21 cellular contexts compared by ENCODE assay signal in the genomic region with DNA sequence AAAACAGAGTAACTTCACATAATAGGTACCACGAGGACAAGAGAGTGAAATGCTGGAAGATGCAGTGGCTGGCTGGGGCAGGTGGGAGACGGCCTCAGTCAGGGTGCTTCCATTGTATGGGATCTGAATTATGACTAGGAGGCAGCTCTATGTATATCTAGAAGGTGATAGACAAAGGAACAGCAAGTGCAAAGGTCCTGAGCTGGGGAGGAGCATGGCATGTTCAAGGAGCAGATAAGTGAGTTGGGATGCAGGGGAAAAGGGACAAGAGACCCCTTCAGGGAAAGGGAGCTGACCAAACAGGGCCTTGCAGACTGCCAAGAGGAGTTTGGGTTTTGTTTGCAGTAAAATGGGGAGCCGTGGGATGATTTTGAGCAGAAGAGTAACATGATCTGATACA. TPM values are rescaled to one million over a fixed set of nuclear protein-coding genes. Genes with fewer than 3 reads are reported as not detected.
A peak's percentile ranks its signal among the peaks of the same experiment; 100 is the strongest.
DNase-seq lines count a peak whose midpoint lies in the region; ATAC-seq, FAIRE-seq and TF ChIP-seq lines count a peak whose summit lies in the region.
"Had no signal": no experiment of that assay in that cellular context is flagged by ENCODE, and none has a peak within 500 bp of the region (broad histone marks: within the 10 kb centered on the region; RNA-seq: fewer than 3 reads in every experiment).

No MANE protein-coding gene starts in this region.

- H4K20me1 ChIP-seq in HepG2 (ENCODE audit: insufficient read depth, low read length), result no peaks in the 10 kb centered on the region

- H3K9me3 ChIP-seq in HepG2 (ENCODE audit: low read length) (no peaks in the 10 kb centered on the region; the same call in 1 of the 2 replicates), right lobe of liver (no peaks in the 10 kb centered on the region), esophagus (ENCODE audit: control insufficient read depth in 2 of 2, insufficient read depth in 1 of 2, low read depth in 1 of 2, low read length in 1 of 2) (no peaks in the 10 kb centered on the region), lower lobe of right lung (no peaks in the 10 kb centered on the region), spleen (no peaks in the 10 kb centered on the region)
- H3K9me3 ChIP-seq: left lung had no signal

- H3K27me3 ChIP-seq in HepG2 (ENCODE audit: control insufficient read depth in 1 of 2, insufficient read depth in 2 of 2, low read length in 2 of 2), result no peaks in the 10 kb centered on the region; a peak in 1 of 5 replicates
- H3K27me3 ChIP-seq in right lobe of liver, result no peaks in the 10 kb centered on the region
- H3K27me3 ChIP-seq in esophagus (ENCODE audit: control insufficient read depth in 1 of 2, insufficient read depth in 2 of 2, low read length in 2 of 2), result no peaks in the 10 kb centered on the region
- no peaks in the 10 kb centered on the region for H3K27me3 ChIP-seq in lower lobe of right lung (ENCODE audit: low read depth)
- H3K27me3 ChIP-seq in spleen (replicated peaks in 1 of 7), result no peaks in the 10 kb centered on the region
- H3K27me3 ChIP-seq: left lung had no signal

- peak overlapping the region; percentile 87 for H3K27ac Mint-ChIP-seq in activated CD4-positive, alpha-beta memory T cell treated with anti-CD3 and anti-CD28 coated beads, Interleukin-2, amount 10 ng/mL, durations not matched to agents 7 days and 5 days

- WGBS in HepG2 (ENCODE audit: low lambda C conversion rate), result 33% methylated on average over 3 of the region's 3 CpGs
- 87% methylated on average over 3 of the region's 3 CpGs for WGBS in right lobe of liver (ENCODE audit: insufficient coverage, low coverage, low lambda C conversion rate, missing lambda C conversion rate)
- 82 to 86% methylated on average over 3 of the region's 3 CpGs for WGBS in esophagus, 2 donors
- 86 to 94% (median 92%) methylated on average over 3 of the region's 3 CpGs for WGBS in spleen, 5 donors

- no peak for TF ChIP-seq RAD21 in HepG2 (CRISPR knock-in tag; IDR thresholded peaks at IDR 0.05)

- H3K27me3 Mint-ChIP-seq in activated CD4-positive, alpha-beta memory T cell treated with anti-CD3 and anti-CD28 coated beads, Interleukin-2, amount 10 ng/mL, durations not matched to agents 7 days and 5 days, result no peaks in the 10 kb centered on the region

- H3K36me3 Mint-ChIP-seq in activated CD4-positive, alpha-beta memory T cell treated with anti-CD3 and anti-CD28 coated beads, Interleukin-2, amount 10 ng/mL, durations not matched to agents 7 days and 5 days (ENCODE audit: low read depth), result no peaks in the 10 kb centered on the region
- H3K36me3 Mint-ChIP-seq: CD4-positive, alpha-beta memory T cell had no signal

- H3K79me2 ChIP-seq in HepG2 (ENCODE audit: insufficient read depth, low read length), result no peaks in the 10 kb centered on the region

- no peak overlapping the region for H2AFZ ChIP-seq in HepG2 (ENCODE audit: low read length)

- intact Hi-C loops in HepG2 (cut with micrococcal nuclease; ENCODE audit: unreplicated experiment), result no loop called here
- intact Hi-C loops in right lobe of liver (cut with DNase I), result no loop called here
- intact Hi-C loops in lower lobe of right lung (cut with DNase I), result no loop called here
- intact Hi-C loops in spleen (cut with DNase I; ENCODE audit: low total_unique reads), result no loop called here

- H3K4me1 ChIP-seq in HepG2 (ENCODE audit: insufficient read depth, low read length) (peaks cover 29% of the 10 kb centered on the region), right lobe of liver (no peaks in the 10 kb centered on the region), esophagus (ENCODE audit: control insufficient read depth in 2 of 2, insufficient read depth in 2 of 2, low read length in 1 of 2) (no peaks in the 10 kb centered on the region), lower lobe of right lung (peaks cover 4% of the 10 kb centered on the region), spleen (peaks cover 5 to 61% (median 40%) of the 10 kb centered on the region in 6 donors)

- H3K4me1 Mint-ChIP-seq in activated CD4-positive, alpha-beta memory T cell treated with anti-CD3 and anti-CD28 coated beads, Interleukin-2, amount 10 ng/mL, durations not matched to agents 7 days and 5 days, result peaks cover 56% of the 10 kb centered on the region
- H3K4me1 Mint-ChIP-seq: neural crest cell had no signal

- TF ChIP-seq EP300 in HepG2 (IDR thresholded peaks at IDR 0.05; ENCODE audit: low read depth in 2 of 2, low read length in 2 of 2), result no peak
- no peak for TF ChIP-seq EP300 in HepG2 (CRISPR knock-in tag; IDR thresholded peaks at IDR 0.05; ENCODE audit: borderline replicate concordance)

- CTCF ChIA-PET in HepG2 (lab: Yijun Ruan, JAX; ENCODE audit: low intra/inter-chr PET ratio, low total read pairs), result no interaction called here
- CTCF ChIA-PET in activated CD4-positive, alpha-beta memory T cell treated with anti-CD3 and anti-CD28 coated beads, Interleukin-2, amount 10 ng/mL, durations not matched to agents 7 days and 5 days (lab: Charles Lee), result no interaction called here

- in situ Hi-C loops in HepG2 (cut with HindIII; ENCODE audit: extremely low pct_ligation_motif_present, low pct_unique_long_range_greater_than_20kb), result no loop called here

- no peak overlapping the region for H3K9ac ChIP-seq in HepG2 (ENCODE audit: insufficient read depth, low read depth, low read length)

- H3K9me3 Mint-ChIP-seq in activated CD4-positive, alpha-beta memory T cell treated with anti-CD3 and anti-CD28 coated beads, Interleukin-2, amount 10 ng/mL, durations not matched to agents 7 days and 5 days, result no peaks in the 10 kb centered on the region
- H3K9me3 Mint-ChIP-seq: CD4-positive, alpha-beta memory T cell; neural crest cell had no signal

- TF ChIP-seq CTCF in HepG2 (CRISPR knock-in tag; IDR thresholded peaks at IDR 0.05) (no peak), right lobe of liver (IDR thresholded peaks at IDR 0.05) (no peak), lower lobe of right lung (IDR thresholded peaks at IDR 0.05) (no peak), spleen (IDR thresholded peaks at IDR 0.05 in 8 of 11, conservative IDR thresholded peaks at IDR 0.05 in 3 of 11) (no peak)

- H3K4me2 ChIP-seq in HepG2 (ENCODE audit: low read depth, low read length), result no peak overlapping the region

- H3K27ac ChIP-seq in HepG2 (ENCODE audit: extremely low read length, insufficient read depth, low read length) (no peak overlapping the region), right lobe of liver (no peak overlapping the region), esophagus (ENCODE audit: low read depth in 2 of 2, low read length in 1 of 2) (peak overlapping the region; percentile 79 to 97), lower lobe of right lung (no peak overlapping the region), spleen (peak overlapping the region in 1 of 8 donors; percentile 26)
- H3K27ac ChIP-seq: left lung had no signal

- ATAC-seq in HepG2 (no peak), right lobe of liver (no peak), lower lobe of right lung (no peak)
- ATAC-seq: left lung had no signal

- FAIRE-seq in HepG2 (lab: Jason Lieb, UNC), result no peak
- no peak for FAIRE-seq in RCC 7860 (lab: Jason Lieb, UNC)

- H3K36me3 ChIP-seq in HepG2 (replicated peaks in 1 of 2; ENCODE audit: control insufficient read depth in 1 of 2, insufficient read depth in 2 of 2, low read length in 2 of 2) (no peaks in the 10 kb centered on the region), right lobe of liver (no peaks in the 10 kb centered on the region), esophagus (ENCODE audit: control insufficient read depth in 2 of 2, insufficient read depth in 2 of 2, low read length in 1 of 2) (no peaks in the 10 kb centered on the region), lower lobe of right lung (no peaks in the 10 kb centered on the region), spleen (no peaks in the 10 kb centered on the region)
- H3K36me3 ChIP-seq: left lung had no signal

- TF ChIP-seq POLR2A in HepG2 (IDR thresholded peaks at IDR 0.05; ENCODE audit: insufficient read depth in 1 of 2, low read depth in 2 of 2, low read length in 2 of 2), result no peak
- TF ChIP-seq POLR2A in right lobe of liver (IDR thresholded peaks at IDR 0.05), result no peak
- no peak for TF ChIP-seq POLR2A in spleen (IDR thresholded peaks at IDR 0.05)

- no peak overlapping the region for H3K4me3 Mint-ChIP-seq in activated CD4-positive, alpha-beta memory T cell treated with anti-CD3 and anti-CD28 coated beads, Interleukin-2, amount 10 ng/mL, durations not matched to agents 7 days and 5 days
- H3K4me3 Mint-ChIP-seq: neural crest cell had no signal

- H3K4me3 ChIP-seq in HepG2 (replicated peaks in 1 of 3; ENCODE audit: insufficient read depth in 1 of 3, low read depth in 2 of 3, low read length in 3 of 3), result no peak overlapping the region
- no peak overlapping the region for H3K4me3 ChIP-seq in right lobe of liver
- no peak overlapping the region for H3K4me3 ChIP-seq in esophagus (ENCODE audit: low read depth in 1 of 2, low read length in 2 of 2)
- no peak overlapping the region for H3K4me3 ChIP-seq in lower lobe of right lung
- no peak overlapping the region for H3K4me3 ChIP-seq in spleen
- H3K4me3 ChIP-seq: left lung had no signal

- BruUV-seq in HepG2 (replicated peaks; lab: Mats Ljungman, UMichigan), result no TSS peak

- POLR2A ChIA-PET in HepG2 (lab: Yijun Ruan, JAX), result interaction anchor here (1.1 kb wide), 1 partner anchor 32 kb away, joined by 3 read pairs; no protein-coding TSS in a partner anchor
- POLR2A ChIA-PET in activated CD4-positive, alpha-beta memory T cell treated with anti-CD3 and anti-CD28 coated beads, Interleukin-2, amount 10 ng/mL, durations not matched to agents 7 days and 5 days (lab: Charles Lee), result no interaction called here

- no peak for DNase-seq in HepG2 (ENCODE audit: low spot score)
- DNase-seq in right lobe of liver, result no peak
- no peak for DNase-seq in activated CD4-positive, alpha-beta memory T cell treated with anti-CD3 and anti-CD28 coated beads, Interleukin-2, amount 10 ng/mL, durations not matched to agents 7 days and 5 days
- no peak for DNase-seq in RCC 7860 (ENCODE audit: low spot score)
- no peak for DNase-seq in lower lobe of right lung
- DNase-seq in spleen, result no peak
- DNase-seq: activated T-cell treated with anti-CD3 and anti-CD28 coated beads, Interleukin-2, amount 50 U/mL, for 48 hours; amygdala; CD4-positive, alpha-beta memory T cell; DMS153; GOT3; head of caudate nucleus; left lung; NCI-H1048; NCI-H1930; NCI-H2227 treated with DMSO at 0.1 percent for 48 hours; posterior cingulate gyrus; Right ventricle myocardium superior; SW 1271 had no signal

RNA-seq across cellular contexts. Expression of a gene that starts 8.3 kb away (rescaled TPM):
- 2.6 and 7.4 TPM in 2 replicates for total RNA-seq in HepG2 (2016; rRNA removed; fragmentation: Illumina TruSeq; extraction: Trizol)
- total RNA-seq in HepG2 (2016; cell fraction: cytosol; rRNA removed; fragmentation: Illumina TruSeq; extraction: Trizol; ENCODE audit: low read depth), result 1.6 TPM in 2 replicates
- 2.1 and 7.4 TPM in 2 replicates for total RNA-seq in HepG2 (2016; cell fraction: insoluble cytoplasmic fraction; rRNA removed; fragmentation: Illumina TruSeq; extraction: Trizol)
- 2.2 and 2.6 TPM in 2 replicates for total RNA-seq in HepG2 (2016; cell fraction: membrane; rRNA removed; fragmentation: Illumina TruSeq; extraction: Trizol)
- total RNA-seq in HepG2 (2016; cell fraction: nucleus; rRNA removed; fragmentation: Illumina TruSeq; extraction: Trizol), result 13.8 and 19.0 TPM in 2 replicates
- polyA plus RNA-seq in HepG2 (2011; rRNA removed), result 4.1 and 4.7 TPM in 2 replicates
- polyA plus RNA-seq in HepG2 (2011; cell fraction: cytosol; rRNA removed), result 1.4 and 1.8 TPM in 2 replicates
- polyA plus RNA-seq in HepG2 (2011; cell fraction: nucleus; rRNA removed), result 17.3 and 20.8 TPM in 2 replicates
- 5.9 and 6.1 TPM in 2 replicates for polyA plus RNA-seq in HepG2 (2012)
- polyA plus RNA-seq in HepG2 (2016; cell fraction: cytosol; fragmentation: Illumina TruSeq; extraction: Trizol; ENCODE audit: low read depth), result 0.68 and 0.75 TPM in 2 replicates
- polyA plus RNA-seq in HepG2 (2016; cell fraction: insoluble cytoplasmic fraction; fragmentation: Illumina TruSeq; extraction: Trizol; ENCODE audit: low read depth), result 1.7 and 2.2 TPM in 2 replicates
- 1.2 and 1.5 TPM in 2 replicates for polyA plus RNA-seq in HepG2 (2016; cell fraction: membrane; fragmentation: Illumina TruSeq; extraction: Trizol; ENCODE audit: low read depth)
- polyA plus RNA-seq in HepG2 (2016; cell fraction: nucleus; fragmentation: Illumina TruSeq; extraction: Trizol; ENCODE audit: insufficient read depth, low read depth), result 21.2 and 22.1 TPM in 2 replicates
- 25.8 and 28.2 TPM in 2 replicates for polyA minus RNA-seq in HepG2 (2011; rRNA and poly(A)+ RNA removed; ENCODE audit: low replicate concordance)
- 0.88 and 2.2 TPM in 2 replicates for polyA minus RNA-seq in HepG2 (2011; cell fraction: cytosol; rRNA and poly(A)+ RNA removed)
- 26.4 and 27.8 TPM in 2 replicates for polyA minus RNA-seq in HepG2 (2011; cell fraction: nucleus; rRNA and poly(A)+ RNA removed)
- total RNA-seq in right lobe of liver, result 10 to 100 TPM in 3 of 6 experiments, 1 to 10 TPM in 3; 6.8 to 10.6 (median 9.6) TPM
- 10 to 100 TPM; 18.0 to 21.0 TPM for total RNA-seq in activated CD4-positive, alpha-beta memory T cell treated with anti-CD3 and anti-CD28 coated beads, Interleukin-2, amount 10 ng/mL, durations not matched to agents 7 days and 5 days
- polyA plus RNA-seq in esophagus, result 10 to 100 TPM; 11.5 to 16.6 TPM
- 17.7 TPM for total RNA-seq in lower lobe of right lung
- total RNA-seq in spleen, result 10 to 100 TPM; 15.9 to 35.3 (median 28.6) TPM
- 10 to 100 TPM in 1 of 3 donors, 1 to 10 TPM in 2; 4.6 to 11.9 (median 8.9) TPM for polyA plus RNA-seq in spleen

Comparison
In these comparisons a context has a peak if more than half of its experiments do, and no peak if none do; other contexts are left out.
1. H3K27ac ChIP-seq: peak in esophagus (2 of 2); none in HepG2 (single experiment), right lobe of liver (0 of 3) and lower lobe of right lung (single experiment).